In the genomic region with DNA sequence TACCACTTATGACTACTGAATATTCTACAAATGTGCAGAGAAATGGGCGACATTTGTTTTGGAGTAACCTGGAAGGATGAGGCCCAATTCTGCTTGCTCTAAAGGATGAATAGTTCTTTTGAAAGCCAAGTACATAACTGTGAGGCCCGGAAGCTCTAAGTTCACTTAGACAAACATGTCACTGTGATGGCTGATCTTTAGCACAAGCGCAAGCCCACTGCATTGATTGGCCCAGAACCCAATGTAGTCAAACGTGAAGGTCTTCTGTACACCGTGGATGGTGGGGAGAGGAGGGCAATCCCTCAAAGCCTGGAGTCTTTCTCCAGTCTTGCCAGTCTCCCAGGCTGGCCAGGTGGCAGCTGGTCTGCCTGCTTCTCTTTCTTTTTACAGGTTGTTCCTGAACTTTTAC, we compare ENCODE assay signal across 1 cellular context.
TF ChIP-seq lines count a peak whose summit lies in the region.

No MANE protein-coding gene starts in this region.

TF ChIP-seq in HepG2, 621 proteins besides CTCF, POLR2A, EP300 and RAD21 (continued from another document and continues in another):
- TF ChIP-seq ZNF646 (CRISPR knock-in tag; IDR thresholded peaks at IDR 0.05) (no peak), ZNF687 (CRISPR knock-in tag; IDR thresholded peaks at IDR 0.05) (peak; percentile 43; the same call in 1 of the 2 replicates), ZNF282 (IDR thresholded peaks at IDR 0.05; ENCODE audit: partially characterized antibody) (no peak), EED (CRISPR knock-in tag; IDR thresholded peaks at IDR 0.05) (no peak), ZNF232 (CRISPR knock-in tag; IDR thresholded peaks at IDR 0.05; ENCODE audit: borderline replicate concordance) (no peak), DNMT1 (CRISPR knock-in tag; IDR thresholded peaks at IDR 0.05) (no peak), SETDB1 (CRISPR knock-in tag; IDR thresholded peaks at IDR 0.05; ENCODE audit: borderline replicate concordance) (no peak), ZNF33B (CRISPR knock-in tag; IDR thresholded peaks at IDR 0.05) (no peak), PRMT3 (CRISPR knock-in tag; IDR thresholded peaks at IDR 0.05; ENCODE audit: borderline replicate concordance, low read depth) (no peak), ZFYVE20 (CRISPR knock-in tag; IDR thresholded peaks at IDR 0.05; ENCODE audit: borderline replicate concordance, low read depth) (no peak), ZNF558 (CRISPR knock-in tag; IDR thresholded peaks at IDR 0.05; ENCODE audit: borderline replicate concordance) (no peak), ZBTB33 (CRISPR knock-in tag; IDR thresholded peaks at IDR 0.05) (no peak), KLF6 (CRISPR knock-in tag; IDR thresholded peaks at IDR 0.05) (no peak), IRX3 (CRISPR knock-in tag; IDR thresholded peaks at IDR 0.05; ENCODE audit: borderline replicate concordance, low read depth) (no peak), MTF2 (CRISPR knock-in tag; IDR thresholded peaks at IDR 0.05; ENCODE audit: borderline replicate concordance) (no peak), HNRNPH1 (optimal IDR thresholded peaks at IDR 0.05; ENCODE audit: low read depth, low read length) (no peak), RXRA (CRISPR knock-in tag; IDR thresholded peaks at IDR 0.05) (no peak; the same call in 1 of the 2 replicates), ZSCAN9 (CRISPR knock-in tag; IDR thresholded peaks at IDR 0.05; ENCODE audit: borderline replicate concordance) (no peak), ZBTB49 (CRISPR knock-in tag; IDR thresholded peaks at IDR 0.05; ENCODE audit: borderline replicate concordance) (no peak), HDAC6 (IDR thresholded peaks at IDR 0.05; ENCODE audit: low read depth, low read length) (no peak), JUN (CRISPR knock-in tag; IDR thresholded peaks at IDR 0.05) (no peak), MIXL1 (CRISPR knock-in tag; IDR thresholded peaks at IDR 0.05) (peak; percentile 75; the same call in 1 of the 2 replicates)
- TF ChIP-seq, protein P1, sequence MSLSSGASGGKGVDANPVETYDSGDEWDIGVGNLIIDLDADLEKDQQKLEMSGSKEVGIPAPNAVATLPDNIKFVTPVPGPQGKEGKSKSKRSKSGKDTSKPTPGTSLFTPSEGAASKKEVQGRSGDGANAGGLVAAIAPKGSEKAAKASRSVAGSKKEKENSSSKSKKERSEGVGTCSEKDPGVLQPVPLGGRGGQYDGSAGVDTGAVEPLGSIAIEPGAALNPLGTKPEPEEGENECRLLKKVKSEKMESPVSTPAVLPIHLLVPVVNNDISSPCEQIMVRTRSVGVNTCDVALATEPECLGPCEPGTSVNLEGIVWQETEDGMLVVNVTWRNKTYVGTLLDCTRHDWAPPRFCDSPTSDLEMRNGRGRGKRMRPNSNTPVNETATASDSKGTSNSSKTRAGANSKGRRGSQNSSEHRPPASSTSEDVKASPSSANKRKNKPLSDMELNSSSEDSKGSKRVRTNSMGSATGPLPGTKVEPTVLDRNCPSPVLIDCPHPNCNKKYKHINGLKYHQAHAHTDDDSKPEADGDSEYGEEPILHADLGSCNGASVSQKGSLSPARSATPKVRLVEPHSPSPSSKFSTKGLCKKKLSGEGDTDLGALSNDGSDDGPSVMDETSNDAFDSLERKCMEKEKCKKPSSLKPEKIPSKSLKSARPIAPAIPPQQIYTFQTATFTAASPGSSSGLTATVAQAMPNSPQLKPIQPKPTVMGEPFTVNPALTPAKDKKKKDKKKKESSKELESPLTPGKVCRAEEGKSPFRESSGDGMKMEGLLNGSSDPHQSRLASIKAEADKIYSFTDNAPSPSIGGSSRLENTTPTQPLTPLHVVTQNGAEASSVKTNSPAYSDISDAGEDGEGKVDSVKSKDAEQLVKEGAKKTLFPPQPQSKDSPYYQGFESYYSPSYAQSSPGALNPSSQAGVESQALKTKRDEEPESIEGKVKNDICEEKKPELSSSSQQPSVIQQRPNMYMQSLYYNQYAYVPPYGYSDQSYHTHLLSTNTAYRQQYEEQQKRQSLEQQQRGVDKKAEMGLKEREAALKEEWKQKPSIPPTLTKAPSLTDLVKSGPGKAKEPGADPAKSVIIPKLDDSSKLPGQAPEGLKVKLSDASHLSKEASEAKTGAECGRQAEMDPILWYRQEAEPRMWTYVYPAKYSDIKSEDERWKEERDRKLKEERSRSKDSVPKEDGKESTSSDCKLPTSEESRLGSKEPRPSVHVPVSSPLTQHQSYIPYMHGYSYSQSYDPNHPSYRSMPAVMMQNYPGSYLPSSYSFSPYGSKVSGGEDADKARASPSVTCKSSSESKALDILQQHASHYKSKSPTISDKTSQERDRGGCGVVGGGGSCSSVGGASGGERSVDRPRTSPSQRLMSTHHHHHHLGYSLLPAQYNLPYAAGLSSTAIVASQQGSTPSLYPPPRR (CRISPR knock-in tag; IDR thresholded peaks at IDR 0.05; ENCODE audit: borderline replicate concordance), result peak; percentile 64; the same call in 1 of the 2 replicates
- TF ChIP-seq, protein P2, sequence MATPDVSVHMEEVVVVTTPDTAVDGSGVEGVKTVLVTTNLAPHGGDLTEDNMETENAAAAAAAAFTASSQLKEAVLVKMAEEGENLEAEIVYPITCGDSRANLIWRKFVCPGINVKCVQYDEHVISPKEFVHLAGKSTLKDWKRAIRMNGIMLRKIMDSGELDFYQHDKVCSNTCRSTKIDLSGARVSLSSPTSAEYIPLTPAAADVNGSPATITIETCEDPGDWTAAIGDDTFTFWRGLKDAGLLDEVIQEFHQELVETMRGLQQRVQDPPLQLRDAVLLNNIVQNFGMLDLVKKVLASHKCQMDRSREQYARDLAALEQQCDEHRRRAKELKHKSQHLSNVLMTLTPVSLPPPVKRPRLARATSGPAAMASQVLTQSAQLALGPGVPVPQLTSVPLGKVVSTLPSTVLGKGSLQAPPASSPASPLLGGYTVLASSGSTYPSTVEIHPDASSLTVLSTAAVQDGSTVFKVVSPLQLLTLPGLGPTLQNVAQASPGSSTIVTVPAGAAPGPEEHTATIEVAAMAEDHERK (CRISPR knock-in tag; IDR thresholded peaks at IDR 0.05; ENCODE audit: low read depth), result no peak
- TF ChIP-seq, protein P3, sequence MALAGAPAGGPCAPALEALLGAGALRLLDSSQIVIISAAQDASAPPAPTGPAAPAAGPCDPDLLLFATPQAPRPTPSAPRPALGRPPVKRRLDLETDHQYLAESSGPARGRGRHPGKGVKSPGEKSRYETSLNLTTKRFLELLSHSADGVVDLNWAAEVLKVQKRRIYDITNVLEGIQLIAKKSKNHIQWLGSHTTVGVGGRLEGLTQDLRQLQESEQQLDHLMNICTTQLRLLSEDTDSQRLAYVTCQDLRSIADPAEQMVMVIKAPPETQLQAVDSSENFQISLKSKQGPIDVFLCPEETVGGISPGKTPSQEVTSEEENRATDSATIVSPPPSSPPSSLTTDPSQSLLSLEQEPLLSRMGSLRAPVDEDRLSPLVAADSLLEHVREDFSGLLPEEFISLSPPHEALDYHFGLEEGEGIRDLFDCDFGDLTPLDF (CRISPR knock-in tag; IDR thresholded peaks at IDR 0.05), result no peak
- TF ChIP-seq, protein P4, sequence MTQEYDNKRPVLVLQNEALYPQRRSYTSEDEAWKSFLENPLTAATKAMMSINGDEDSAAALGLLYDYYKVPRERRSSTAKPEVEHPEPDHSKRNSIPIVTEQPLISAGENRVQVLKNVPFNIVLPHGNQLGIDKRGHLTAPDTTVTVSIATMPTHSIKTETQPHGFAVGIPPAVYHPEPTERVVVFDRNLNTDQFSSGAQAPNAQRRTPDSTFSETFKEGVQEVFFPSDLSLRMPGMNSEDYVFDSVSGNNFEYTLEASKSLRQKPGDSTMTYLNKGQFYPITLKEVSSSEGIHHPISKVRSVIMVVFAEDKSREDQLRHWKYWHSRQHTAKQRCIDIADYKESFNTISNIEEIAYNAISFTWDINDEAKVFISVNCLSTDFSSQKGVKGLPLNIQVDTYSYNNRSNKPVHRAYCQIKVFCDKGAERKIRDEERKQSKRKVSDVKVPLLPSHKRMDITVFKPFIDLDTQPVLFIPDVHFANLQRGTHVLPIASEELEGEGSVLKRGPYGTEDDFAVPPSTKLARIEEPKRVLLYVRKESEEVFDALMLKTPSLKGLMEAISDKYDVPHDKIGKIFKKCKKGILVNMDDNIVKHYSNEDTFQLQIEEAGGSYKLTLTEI (CRISPR knock-in tag; conservative IDR thresholded peaks at IDR 0.05), result no peak
